16 cellular contexts compared by ENCODE assay signal in the genomic region with DNA sequence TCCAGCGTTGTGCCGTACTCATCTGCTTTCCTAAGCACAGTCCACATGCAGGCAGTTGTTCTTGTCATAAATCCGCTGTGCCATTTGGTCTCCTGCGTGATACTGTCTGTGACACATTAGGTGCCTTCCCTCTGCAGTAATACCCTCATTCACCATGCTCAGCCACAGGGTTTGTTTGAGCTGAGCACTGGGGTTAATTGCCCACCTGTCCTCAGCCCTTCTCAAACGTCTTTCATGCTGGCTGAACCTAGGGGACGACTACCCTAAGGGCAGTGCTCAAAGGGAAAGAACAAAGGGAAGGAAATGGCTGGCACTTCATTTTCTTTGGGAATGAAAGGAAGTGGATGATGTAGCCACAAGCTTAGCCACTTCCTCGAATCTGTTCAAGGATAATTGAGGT.
DNase-seq lines count a peak whose midpoint lies in the region; ATAC-seq and TF ChIP-seq lines count a peak whose summit lies in the region.
"Had no signal": no experiment of that assay in that cellular context is flagged by ENCODE, and none has a peak within 500 bp of the region (broad histone marks: within the 10 kb centered on the region; RNA-seq: fewer than 3 reads in every experiment).

No MANE protein-coding gene starts in this region.

- H3K4me1 ChIP-seq in vagina (no peaks in the 10 kb centered on the region), left lung (no peaks in the 10 kb centered on the region), BE2C (no peaks in the 10 kb centered on the region), ascending aorta (no peaks in the 10 kb centered on the region)
- H3K4me1 ChIP-seq: upper lobe of right lung had no signal

- TF ChIP-seq CTCF in vagina (IDR thresholded peaks at IDR 0.05) (no peak), left lung (IDR thresholded peaks at IDR 0.05) (no peak), BE2C (IDR thresholded peaks at IDR 0.05; ENCODE audit: low read depth, low read length) (no peak), ascending aorta (IDR thresholded peaks at IDR 0.05) (no peak)

- no peaks in the 10 kb centered on the region for H3K36me3 ChIP-seq in vagina
- H3K36me3 ChIP-seq in left lung, result no peaks in the 10 kb centered on the region
- no peaks in the 10 kb centered on the region for H3K36me3 ChIP-seq in BE2C
- H3K36me3 ChIP-seq in ascending aorta, result no peaks in the 10 kb centered on the region
- H3K36me3 ChIP-seq: brain microvascular endothelial cell, HAP-1, upper lobe of right lung had no signal

- H3K27ac ChIP-seq in vagina (no peak overlapping the region), left lung (no peak overlapping the region), ascending aorta (no peak overlapping the region)
- H3K27ac ChIP-seq: brain microvascular endothelial cell, upper lobe of right lung had no signal

- ATAC-seq in left lung, result no peak
- ATAC-seq: Panc1, upper lobe of right lung had no signal

- intact Hi-C loops in vagina (cut with DNase I) (no loop called here), left lung (cut with DNase I) (no loop called here), ascending aorta (cut with DNase I) (no loop called here)

- no peaks in the 10 kb centered on the region for H3K27me3 ChIP-seq in vagina
- no peaks in the 10 kb centered on the region for H3K27me3 ChIP-seq in left lung
- no peaks in the 10 kb centered on the region for H3K27me3 ChIP-seq in BE2C
- no peaks in the 10 kb centered on the region for H3K27me3 ChIP-seq in ascending aorta
- H3K27me3 ChIP-seq: brain microvascular endothelial cell, upper lobe of right lung had no signal

- H3K4me3 ChIP-seq in vagina, result no peak overlapping the region
- no peak overlapping the region for H3K4me3 ChIP-seq in left lung
- no peak overlapping the region for H3K4me3 ChIP-seq in BE2C (ENCODE audit: low read depth, low read length)
- H3K4me3 ChIP-seq in ascending aorta, result no peak overlapping the region
- H3K4me3 ChIP-seq: HAP-1, upper lobe of right lung had no signal

- no peak for TF ChIP-seq POLR2A in vagina (IDR thresholded peaks at IDR 0.05)

- H3K9me3 ChIP-seq in vagina, result no peaks in the 10 kb centered on the region
- H3K9me3 ChIP-seq in left lung, result no peaks in the 10 kb centered on the region
- H3K9me3 ChIP-seq in BE2C, result no peaks in the 10 kb centered on the region
- H3K9me3 ChIP-seq in ascending aorta, result no peaks in the 10 kb centered on the region
- H3K9me3 ChIP-seq: HAP-1, upper lobe of right lung had no signal

- peak; percentile 28 for DNase-seq in COLO668 (lab: John Stamatoyannopoulos, UW; ENCODE audit: unreplicated experiment)
- peak; percentile 83 for DNase-seq in NCI-H1105 treated with DMSO at 0.1 percent for 48 hours (lab: John Stamatoyannopoulos, UW)
- DNase-seq in NCI-H82 treated with DMSO at 0.1 percent for 48 hours (lab: John Stamatoyannopoulos, UW; ENCODE audit: unreplicated experiment), result peak; percentile 17
- DNase-seq in iPS-NIHi11 (ENCODE audit: low spot score), result peak; percentile 56
- no peak for DNase-seq in vagina (ENCODE audit: extremely low spot score in 2 of 2)
- no peak for DNase-seq in left lung
- no peak for DNase-seq in BE2C
- DNase-seq in ascending aorta (ENCODE audit: low spot score in 2 of 2), result no peak
- DNase-seq: brain microvascular endothelial cell; head of caudate nucleus; posterior cingulate gyrus; stimulated activated CD4-positive, alpha-beta T cell treated with anti-CD3 and anti-CD28 coated beads, Interleukin-1b, Interleukin-23, amount 100 ng/mL, for 48 hours; T-helper 2 cell; upper lobe of right lung had no signal

Comparison
In these comparisons a context has a peak if more than half of its experiments do, and no peak if none do; other contexts are left out.
1. DNase-seq: peak in COLO668 (single experiment), NCI-H1105 treated with DMSO at 0.1 percent for 48 hours (single experiment), NCI-H82 treated with DMSO at 0.1 percent for 48 hours (single experiment) and iPS-NIHi11 (single experiment); none in vagina (0 of 2), left lung (0 of 2), BE2C (single experiment) and ascending aorta (0 of 2).